Comparison of ENCODE assay signal across 1 cellular context in the genomic region with DNA sequence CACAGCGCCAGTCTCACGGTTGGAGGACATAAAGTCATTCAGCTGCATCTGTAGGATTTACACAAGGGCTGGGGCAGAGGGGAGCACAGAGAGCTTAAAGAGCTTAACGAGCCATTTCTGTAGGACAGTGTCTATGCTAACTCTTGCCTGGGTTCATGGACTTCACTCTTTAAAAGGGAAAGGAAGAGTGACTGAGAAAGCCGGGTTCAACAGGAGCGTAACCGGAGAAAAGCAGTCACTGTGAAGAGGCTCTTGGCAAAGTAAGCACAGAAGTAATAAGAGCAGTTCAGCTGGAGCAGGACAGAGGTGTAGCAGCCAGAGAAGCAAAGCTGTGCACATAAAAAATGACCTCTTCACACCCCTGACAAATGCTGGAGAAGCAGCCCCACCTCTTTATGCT.
TF ChIP-seq lines count a peak whose summit lies in the region.

No MANE protein-coding gene starts in this region.

TF ChIP-seq in HepG2, 621 proteins besides CTCF, POLR2A, EP300 and RAD21 (continued from another document):
- TF ChIP-seq, protein P1, sequence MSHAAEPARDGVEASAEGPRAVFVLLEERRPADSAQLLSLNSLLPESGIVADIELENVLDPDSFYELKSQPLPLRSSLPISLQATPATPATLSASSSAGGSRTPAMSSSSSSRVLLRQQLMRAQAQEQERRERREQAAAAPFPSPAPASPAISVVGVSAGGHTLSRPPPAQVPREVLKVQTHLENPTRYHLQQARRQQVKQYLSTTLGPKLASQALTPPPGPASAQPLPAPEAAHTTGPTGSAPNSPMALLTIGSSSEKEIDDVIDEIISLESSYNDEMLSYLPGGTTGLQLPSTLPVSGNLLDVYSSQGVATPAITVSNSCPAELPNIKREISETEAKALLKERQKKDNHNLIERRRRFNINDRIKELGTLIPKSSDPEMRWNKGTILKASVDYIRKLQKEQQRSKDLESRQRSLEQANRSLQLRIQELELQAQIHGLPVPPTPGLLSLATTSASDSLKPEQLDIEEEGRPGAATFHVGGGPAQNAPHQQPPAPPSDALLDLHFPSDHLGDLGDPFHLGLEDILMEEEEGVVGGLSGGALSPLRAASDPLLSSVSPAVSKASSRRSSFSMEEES (CRISPR knock-in tag; IDR thresholded peaks at IDR 0.05): no peak
- TF ChIP-seq ZNF317 (CRISPR knock-in tag; IDR thresholded peaks at IDR 0.05): 0 out of 2 replicates have a peak, but pooled peaks have one; percentile 29
